24 cellular contexts compared by ENCODE assay signal in genomic region chr21:37558676-37559204, GRCh38.
"Had no signal": no experiment of that assay in that cellular context is flagged by ENCODE, and none has a peak within 500 bp of the region (broad histone marks: within the 10 kb centered on the region; RNA-seq: fewer than 3 reads in every experiment).

No MANE protein-coding gene starts in this region.

- ATAC-seq: heart right ventricle; left cardiac atrium; left lung; mucosa of descending colon; natural killer cell treated with Interleukin-12 subunit alpha and Interleukin-12 subunit beta and Interleukin-15 and Interleukin-18, amount 100 ng/mL, for 72 hours; psoas muscle; right cardiac atrium; stimulated activated effector memory CD8-positive, alpha-beta T cell treated with anti-CD3 and anti-CD28 coated beads, Interleukin-12 subunit alpha, Interleukin-12 subunit beta, amount 100 ng/mL, for 72 hours had no signal

- DNase-seq: colonic mucosa; effector CD8-positive, alpha-beta T cell; endodermal cell; esophagus squamous epithelium; foreskin melanocyte; glutamatergic neuron; heart right ventricle; hippocampal formation; left cardiac atrium; left lung; mesenchymal stem cell; mucosa of descending colon; naive B cell; psoas muscle; right cardiac atrium; sigmoid colon; stimulated activated CD4-positive, alpha-beta T cell treated with anti-CD3 and anti-CD28 coated beads, Interleukin-2, amount 100 ng/mL, for 24 hours; stimulated activated CD4-positive, alpha-beta T cell treated with anti-CD3 and anti-CD28 coated beads, Interleukin-4, amount 100 ng/mL, for 24 hours; stimulated activated naive CD4-positive, alpha-beta T cell treated with Interleukin-2 at 50 U/mL for 16 hours; stomach; thyroid gland; trophoblast cell had no signal
